1 cellular context compared by ENCODE assay signal in genomic region chr2:130371723-130372054, GRCh38.
TF ChIP-seq lines count a peak whose summit lies in the region.

No MANE protein-coding gene starts in this region.

TF ChIP-seq in SK-N-SH treated with all-trans-retinoic acid at 6 μM for 48 hours, 23 proteins besides CTCF, POLR2A, EP300 and RAD21 (continued from another document):
- TF ChIP-seq TSHZ2 (CRISPR knock-in tag; IDR thresholded peaks at IDR 0.05) (no peak), ZNF565 (CRISPR knock-in tag; conservative IDR thresholded peaks at IDR 0.05; ENCODE audit: low read depth) (no peak), TCF4 (CRISPR knock-in tag; IDR thresholded peaks at IDR 0.05; ENCODE audit: borderline replicate concordance) (no peak), ZFP30 (CRISPR knock-in tag; IDR thresholded peaks at IDR 0.05) (no peak)
